Comparison of ENCODE assay signal across 1 cellular context in the genomic region with DNA sequence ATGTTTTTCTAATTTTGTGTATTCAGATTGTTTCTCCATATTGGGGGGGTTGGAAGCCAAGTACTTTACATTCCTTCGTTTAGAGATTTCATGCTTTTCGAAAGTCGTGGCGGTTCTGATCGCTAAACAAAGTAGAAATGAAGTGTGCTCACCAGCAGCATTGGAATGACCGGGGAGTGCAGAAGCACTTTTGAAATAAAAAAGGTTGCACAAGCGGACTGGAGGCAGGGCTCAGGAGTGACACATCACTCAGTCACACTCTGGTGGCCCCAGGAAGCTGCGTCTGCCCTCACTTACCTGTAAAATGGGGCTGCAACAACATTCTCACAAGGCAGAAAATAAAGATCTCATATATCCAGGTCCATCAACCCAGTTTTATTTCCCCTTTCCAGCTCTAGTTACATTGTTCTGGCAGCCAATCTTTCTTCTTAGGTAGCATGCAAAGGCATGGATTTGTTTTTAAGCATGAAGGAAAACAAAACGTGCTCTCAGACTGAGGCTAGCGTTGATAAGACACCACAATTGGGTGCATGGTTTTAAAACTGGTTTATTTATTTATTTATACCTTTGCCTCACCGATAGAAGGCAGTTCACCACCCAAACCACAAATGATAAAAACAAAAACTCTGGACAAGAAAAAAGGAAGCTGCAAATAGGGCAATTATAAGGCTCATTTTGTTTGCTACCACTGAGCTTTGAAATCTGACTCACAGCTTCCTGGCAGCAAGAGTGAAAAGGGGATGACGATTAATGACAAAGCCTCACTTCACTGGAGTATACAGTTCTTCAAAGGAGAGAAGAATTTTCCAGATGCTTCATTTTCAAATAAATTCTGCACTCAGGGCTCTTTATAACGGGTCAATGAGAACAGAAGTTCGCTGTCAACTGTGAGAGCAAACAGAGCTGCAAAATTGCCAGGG.
A peak's percentile ranks its signal among the peaks of the same experiment; 100 is the strongest.
TF ChIP-seq lines count a peak whose summit lies in the region.

No MANE protein-coding gene starts in this region.

TF ChIP-seq in HCT116, 20 proteins besides CTCF, POLR2A, EP300 and RAD21:
- 0 out of 2 replicates have a peak, but pooled peaks have one; percentile 26 for TF ChIP-seq FOSL1 (IDR thresholded peaks at IDR 0.05; ENCODE audit: low read depth)
- TF ChIP-seq ZFX (IDR thresholded peaks at IDR 0.05), result no peak
- 0 out of 2 replicates have a peak, but pooled peaks have one; percentile 25 for TF ChIP-seq CEBPB (IDR thresholded peaks at IDR 0.05; ENCODE audit: low read depth)
- no peak for TF ChIP-seq ATF3 (IDR thresholded peaks at IDR 0.05)
- no peak for TF ChIP-seq ZNF274 (IDR thresholded peaks at IDR 0.05; ENCODE audit: low read depth, low read length)
- TF ChIP-seq EGR1 (IDR thresholded peaks at IDR 0.05; ENCODE audit: low read depth), result no peak
- TF ChIP-seq YY1 (IDR thresholded peaks at IDR 0.05; ENCODE audit: extremely low read depth, insufficient replicate concordance, low read depth, low read length), result no peak
- TF ChIP-seq POLR2AphosphoS5 (IDR thresholded peaks at IDR 0.05; ENCODE audit: low read depth, low read length), result no peak
- peak; percentile 20; the same call in 1 of the 2 replicates for TF ChIP-seq JUND (IDR thresholded peaks at IDR 0.05)
- no peak for TF ChIP-seq SIN3A (IDR thresholded peaks at IDR 0.05; ENCODE audit: low read depth)
- no peak for TF ChIP-seq CBX3 (IDR thresholded peaks at IDR 0.05; ENCODE audit: low read depth)
- TF ChIP-seq SRF (IDR thresholded peaks at IDR 0.05; ENCODE audit: low read depth), result no peak
TF ChIP-seq in HCT116: peak in this region for 3.
